Comparison of ENCODE assay signal across 1 cellular context in genomic region chr7:2512179-2512644, GRCh38.
TF ChIP-seq lines count a peak whose summit lies in the region.

No MANE protein-coding gene starts in this region.

TF ChIP-seq in K562, 482 proteins besides CTCF, POLR2A, EP300 and RAD21:
- TF ChIP-seq PML (IDR thresholded peaks at IDR 0.05; ENCODE audit: low read length) (no peak), ZMIZ1 (IDR thresholded peaks at IDR 0.05; ENCODE audit: low read depth in 2 of 2, low read length in 2 of 2) (no peak), TRIM24 (IDR thresholded peaks at IDR 0.05) (no peak), MYC (IDR thresholded peaks at IDR 0.05; ENCODE audit: low read depth, low read length) (no peak), MYC (CRISPR knock-in tag; IDR thresholded peaks at IDR 0.05; ENCODE audit: borderline replicate concordance, low read depth) (no peak), CSDE1 (IDR thresholded peaks at IDR 0.05) (no peak), ILK (tag; IDR thresholded peaks at IDR 0.05; ENCODE audit: borderline replicate concordance, low read depth) (no peak), ZNF121 (CRISPR knock-in tag; conservative IDR thresholded peaks at IDR 0.05) (no peak), ZNF146 (CRISPR knock-in tag; IDR thresholded peaks at IDR 0.05; ENCODE audit: unreplicated experiment) (no peak), PTTG1 (tag; IDR thresholded peaks at IDR 0.05; ENCODE audit: low read depth) (no peak), PATZ1 (CRISPR knock-in tag; IDR thresholded peaks at IDR 0.05; ENCODE audit: borderline replicate concordance) (no peak), FOXK1 (CRISPR knock-in tag; IDR thresholded peaks at IDR 0.05; ENCODE audit: borderline replicate concordance) (no peak), RBFOX2 (IDR thresholded peaks at IDR 0.05; ENCODE audit: low read depth, low read length) (no peak), MTF1 (CRISPR knock-in tag; IDR thresholded peaks at IDR 0.05; ENCODE audit: borderline replicate concordance) (no peak)
- TF ChIP-seq, protein P1, sequence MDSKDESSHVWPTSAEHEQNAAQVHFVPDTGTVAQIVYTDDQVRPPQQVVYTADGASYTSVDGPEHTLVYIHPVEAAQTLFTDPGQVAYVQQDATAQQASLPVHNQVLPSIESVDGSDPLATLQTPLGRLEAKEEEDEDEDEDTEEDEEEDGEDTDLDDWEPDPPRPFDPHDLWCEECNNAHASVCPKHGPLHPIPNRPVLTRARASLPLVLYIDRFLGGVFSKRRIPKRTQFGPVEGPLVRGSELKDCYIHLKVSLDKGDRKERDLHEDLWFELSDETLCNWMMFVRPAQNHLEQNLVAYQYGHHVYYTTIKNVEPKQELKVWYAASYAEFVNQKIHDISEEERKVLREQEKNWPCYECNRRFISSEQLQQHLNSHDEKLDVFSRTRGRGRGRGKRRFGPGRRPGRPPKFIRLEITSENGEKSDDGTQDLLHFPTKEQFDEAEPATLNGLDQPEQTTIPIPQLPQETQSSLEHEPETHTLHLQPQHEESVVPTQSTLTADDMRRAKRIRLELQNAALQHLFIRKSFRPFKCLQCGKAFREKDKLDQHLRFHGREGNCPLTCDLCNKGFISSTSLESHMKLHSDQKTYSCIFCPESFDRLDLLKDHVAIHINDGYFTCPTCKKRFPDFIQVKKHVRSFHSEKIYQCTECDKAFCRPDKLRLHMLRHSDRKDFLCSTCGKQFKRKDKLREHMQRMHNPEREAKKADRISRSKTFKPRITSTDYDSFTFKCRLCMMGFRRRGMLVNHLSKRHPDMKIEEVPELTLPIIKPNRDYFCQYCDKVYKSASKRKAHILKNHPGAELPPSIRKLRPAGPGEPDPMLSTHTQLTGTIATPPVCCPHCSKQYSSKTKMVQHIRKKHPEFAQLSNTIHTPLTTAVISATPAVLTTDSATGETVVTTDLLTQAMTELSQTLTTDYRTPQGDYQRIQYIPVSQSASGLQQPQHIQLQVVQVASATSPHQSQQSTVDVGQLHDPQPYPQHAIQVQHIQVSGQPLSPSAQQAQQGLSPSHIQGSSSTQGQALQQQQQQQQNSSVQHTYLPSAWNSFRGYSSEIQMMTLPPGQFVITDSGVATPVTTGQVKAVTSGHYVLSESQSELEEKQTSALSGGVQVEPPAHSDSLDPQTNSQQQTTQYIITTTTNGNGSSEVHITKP (IDR thresholded peaks at IDR 0.05; ENCODE audit: partially characterized antibody) = no peak
TF ChIP-seq in K562: peak in this region for 0.
